In the genomic region with DNA sequence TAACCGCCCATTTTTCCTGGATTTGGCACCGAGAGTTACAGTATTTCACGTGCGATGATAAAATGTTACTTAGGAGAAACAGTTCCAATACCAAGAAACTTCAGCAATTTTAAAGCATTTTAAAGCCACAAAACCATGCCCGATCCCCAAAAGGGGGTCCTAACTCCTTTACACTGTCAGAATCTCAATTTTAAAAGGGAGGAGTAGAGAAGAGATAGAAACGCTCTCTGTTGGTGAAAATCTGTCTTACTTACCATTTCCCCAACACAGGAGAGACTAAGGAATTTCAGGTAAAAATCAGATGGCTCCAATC, we compare ENCODE assay signal across 8 cellular contexts.
A peak's percentile ranks its signal among the peaks of the same experiment; 100 is the strongest.
DNase-seq lines count a peak whose midpoint lies in the region; ATAC-seq, FAIRE-seq and TF ChIP-seq lines count a peak whose summit lies in the region.

No MANE protein-coding gene starts in this region.

- H3K9ac ChIP-seq in SK-N-MC (ENCODE audit: insufficient read length), result peak overlapping the region; percentile 97
- H3K9ac ChIP-seq in rectal smooth muscle tissue (ENCODE audit: low read length), result peak overlapping the region; percentile 57

- TF ChIP-seq CTCF in GM12865 (IDR thresholded peaks at IDR 0.05; ENCODE audit: insufficient read depth, low read depth, low read length, missing control alignments) (no peak), fibroblast of mammary gland (conservative IDR thresholded peaks at IDR 0.05; ENCODE audit: control insufficient read depth, insufficient read depth, low read depth, low read length) (no peak)

- H3K27me3 ChIP-seq in rectal smooth muscle tissue (ENCODE audit: control insufficient read depth, insufficient read depth, low read length), result no peaks in the 10 kb centered on the region

- H3K36me3 ChIP-seq in SK-N-MC (ENCODE audit: insufficient read depth, low read length) (no peaks in the 10 kb centered on the region; the same call in 1 of the 2 replicates), rectal smooth muscle tissue (ENCODE audit: control insufficient read depth, insufficient read depth, low read length) (peaks cover 5% of the 10 kb centered on the region)

- H3K27ac ChIP-seq in SK-N-MC, result peak overlapping the region; percentile 98
- peak overlapping the region; percentile 96 for H3K27ac ChIP-seq in rectal smooth muscle tissue (ENCODE audit: low read depth, low read length)

- no peak for TF ChIP-seq POLR2A in H54 (IDR thresholded peaks at IDR 0.05; ENCODE audit: low read depth, low read length)

- FAIRE-seq in H54 (lab: Jason Lieb, UNC), result no peak

- ATAC-seq in GM21360 (IDR thresholded peaks at IDR 0.05; ENCODE audit: unreplicated experiment) (no peak), HG03039 (IDR thresholded peaks at IDR 0.05; ENCODE audit: unreplicated experiment) (no peak)

- H3K4me3 ChIP-seq in GM12865 (ENCODE audit: low read depth, low read length) (peak overlapping the region; percentile 84), SK-N-MC (peak overlapping the region; percentile 91), fibroblast of mammary gland (ENCODE audit: control insufficient read depth, low read depth, low read length) (peak overlapping the region; percentile 68), rectal smooth muscle tissue (ENCODE audit: low read length) (peak overlapping the region; percentile 86)

- no peak for DNase-seq in GM12865 (ENCODE audit: low read depth)
- DNase-seq in SK-N-MC (ENCODE audit: low read depth, low spot score), result no peak
- DNase-seq in fibroblast of mammary gland (ENCODE audit: low read depth), result no peak
- no peak for DNase-seq in DMS114 treated with DMSO at 0.1 percent for 48 hours (lab: John Stamatoyannopoulos, UW; ENCODE audit: unreplicated experiment)
- no peak for DNase-seq in H54 (ENCODE audit: insufficient read length, low spot score)

- H3K4me1 ChIP-seq in rectal smooth muscle tissue (ENCODE audit: control insufficient read depth, insufficient read depth, low read length), result peaks cover 27% of the 10 kb centered on the region

- no peaks in the 10 kb centered on the region for H3K9me3 ChIP-seq in SK-N-MC (ENCODE audit: low read depth, low read length)
